Comparison of ENCODE assay signal across 1 cellular context in the genomic region with DNA sequence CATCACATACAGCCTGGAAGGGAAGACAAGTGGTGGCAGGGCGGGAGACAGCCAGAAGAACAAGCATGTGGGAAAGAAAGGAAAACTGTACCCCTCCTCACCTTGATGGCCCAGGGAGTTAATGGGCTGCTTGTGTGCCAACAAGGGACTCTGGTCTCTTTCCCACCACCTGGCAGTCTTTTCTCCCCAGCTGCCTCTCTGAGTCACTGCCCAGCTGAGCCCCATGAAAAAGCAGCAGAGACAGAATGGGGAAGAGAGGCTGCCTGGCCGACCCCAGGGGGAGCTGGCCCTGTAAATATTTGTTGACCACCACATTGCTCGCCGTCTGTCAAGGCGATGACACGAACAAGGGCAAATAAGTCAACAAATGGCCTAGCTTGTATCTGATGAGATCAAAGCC.
TF ChIP-seq lines count a peak whose summit lies in the region.

No MANE protein-coding gene starts in this region.

TF ChIP-seq in GM23338, 12 proteins besides CTCF, POLR2A, EP300 and RAD21 (continued from another document):
- TF ChIP-seq ZNF462 (CRISPR knock-in tag; IDR thresholded peaks at IDR 0.05), result no peak
- TF ChIP-seq EZH2phosphoT487 (IDR thresholded peaks at IDR 0.05; ENCODE audit: unreplicated experiment), result no peak
- no peak for TF ChIP-seq CREB1 (CRISPR knock-in tag; IDR thresholded peaks at IDR 0.05; ENCODE audit: low read depth)
- TF ChIP-seq EZH2 (IDR thresholded peaks at IDR 0.05; ENCODE audit: low read depth, unreplicated experiment), result no peak
- TF ChIP-seq NANOG (IDR thresholded peaks at IDR 0.05; ENCODE audit: borderline replicate concordance), result no peak
